Comparison of ENCODE assay signal across 8 cellular contexts in the genomic region with DNA sequence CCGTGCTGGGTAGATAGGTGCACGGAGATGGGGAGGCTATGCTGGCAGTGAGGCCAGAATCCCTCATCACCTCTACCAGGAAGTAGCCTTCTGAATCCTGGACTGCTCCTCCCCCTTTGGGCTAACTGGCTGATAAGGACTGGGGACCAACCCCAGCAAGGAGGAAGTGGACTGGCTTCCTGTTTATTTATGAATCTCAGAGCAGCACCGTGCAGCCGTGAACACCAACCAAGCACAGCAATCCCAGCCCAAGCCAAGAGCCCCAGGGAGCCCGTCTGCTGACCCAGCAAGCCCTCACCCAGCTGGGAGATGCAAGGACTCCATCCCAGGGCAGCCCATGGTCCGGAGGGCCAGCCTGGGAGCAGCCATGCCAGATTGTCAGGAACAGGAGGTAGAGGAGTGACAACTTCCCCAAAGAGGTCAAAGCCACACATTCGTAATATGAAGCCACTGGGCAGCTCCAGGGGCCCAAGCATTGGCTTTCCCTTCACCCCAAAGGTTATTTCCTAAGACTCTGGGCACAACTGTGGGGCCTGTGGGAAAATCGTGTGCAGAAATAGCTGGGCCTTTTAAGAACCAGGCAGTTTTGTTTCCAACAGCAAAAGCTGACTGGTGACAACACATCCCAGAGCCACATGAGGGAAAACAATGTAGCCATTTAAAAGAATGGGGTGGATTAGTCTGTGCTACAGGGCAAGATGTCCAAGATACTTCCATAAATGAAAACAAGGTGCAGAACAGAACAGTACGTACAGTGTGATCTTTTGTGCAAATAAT. TPM values are rescaled to one million over a fixed set of nuclear protein-coding genes. Genes with fewer than 3 reads are reported as not detected.
DNase-seq lines count a peak whose midpoint lies in the region; ATAC-seq and TF ChIP-seq lines count a peak whose summit lies in the region.

No MANE protein-coding gene starts in this region.

- peaks cover 13% of the 10 kb centered on the region for H3K4me1 Mint-ChIP-seq in chondrocyte (ENCODE audit: low read depth)

- ATAC-seq in GM19035 (IDR thresholded peaks at IDR 0.05; ENCODE audit: unreplicated experiment) (no peak), HG03175 (IDR thresholded peaks at IDR 0.05; ENCODE audit: unreplicated experiment) (no peak)

- H3K27me3 Mint-ChIP-seq in chondrocyte (ENCODE audit: low read depth): peaks cover 2% of the 10 kb centered on the region

- H3K36me3 ChIP-seq in GM06990 (ENCODE audit: control insufficient read depth, insufficient read depth, low read length): no peaks in the 10 kb centered on the region

- no peak overlapping the region for H3K27ac Mint-ChIP-seq in chondrocyte (ENCODE audit: unreplicated experiment)

- no peaks in the 10 kb centered on the region for H3K36me3 Mint-ChIP-seq in chondrocyte (ENCODE audit: low read depth)

- no peaks in the 10 kb centered on the region for H3K9me3 Mint-ChIP-seq in chondrocyte (ENCODE audit: low read depth)

- DNase-seq in GM06990 (ENCODE audit: extremely low read depth, insufficient read length): peak; percentile 71
- DNase-seq in MV-4-11 (lab: John Stamatoyannopoulos, UW): peak; percentile 97
- peak in 35 of 61 donors; percentile 5 to 74 (median 34) for DNase-seq in caudate nucleus (lab: John Stamatoyannopoulos, UW)
- peak; percentile 85 for DNase-seq in myocyte (ENCODE audit: low read depth)
- no peak for DNase-seq in chondrocyte (ENCODE audit: low spot score)
- no peak for DNase-seq in amniotic stem cell (lab: John Stamatoyannopoulos, UW)

- TF ChIP-seq CTCF in GM06990 (IDR thresholded peaks at IDR 0.05; ENCODE audit: insufficient read depth, low read length, poor library complexity, severe bottlenecking): no peak
- no peak for TF ChIP-seq CTCF in chondrocyte (IDR thresholded peaks at IDR 0.05)

- no peak overlapping the region for H3K4me3 Mint-ChIP-seq in chondrocyte (ENCODE audit: unreplicated experiment)

- peak overlapping the region; percentile 94 for H3K27ac ChIP-seq in caudate nucleus (ENCODE audit: low read depth, low read length)

- peak overlapping the region; percentile 18; the same call in 1 of the 2 replicates for H3K4me3 ChIP-seq in GM06990 (replicated peaks; ENCODE audit: low read depth, low read length)

- no peaks in the 10 kb centered on the region for H3K27me3 ChIP-seq in GM06990 (replicated peaks; ENCODE audit: control insufficient read depth, insufficient read depth, low read length)

RNA-seq across cellular contexts. Expression of a gene that starts 23.9 kb away (rescaled TPM):
- 128 and 153 TPM in 2 replicates for total RNA-seq in myocyte
- polyA plus RNA-seq in myocyte (2012): 217 TPM
- 108 to 129 TPM (median 114 TPM) in 3 replicates for total RNA-seq in chondrocyte

RNA-seq across cellular contexts. Expression of a gene that starts 28.7 kb away (rescaled TPM):
- 24.6 and 26.5 TPM in 2 replicates for total RNA-seq in myocyte
- polyA plus RNA-seq in myocyte (2012): 8.3 TPM
- total RNA-seq in chondrocyte: 45.0 to 59.3 TPM (median 48.0 TPM) in 3 replicates

Comparison
In these comparisons a context has a peak if more than half of its experiments do, and no peak if none do; other contexts are left out.
1. DNase-seq: peak in GM06990 (single experiment), MV-4-11 (single experiment), caudate nucleus (35 of 61) and myocyte (single experiment); none in chondrocyte (single experiment) and amniotic stem cell (single experiment).